Comparison of ENCODE assay signal across 21 cellular contexts in genomic region chr21:32867587-32867986, GRCh38.
DNase-seq lines count a peak whose midpoint lies in the region; ATAC-seq and TF ChIP-seq lines count a peak whose summit lies in the region.
"Had no signal": no experiment of that assay in that cellular context is flagged by ENCODE, and none has a peak within 500 bp of the region (broad histone marks: within the 10 kb centered on the region; RNA-seq: fewer than 3 reads in every experiment).

No MANE protein-coding gene starts in this region.

- peaks cover 5% of the 10 kb centered on the region for H3K4me1 Mint-ChIP-seq in endodermal cell
- H3K4me1 Mint-ChIP-seq: CD4-positive, CD25-positive, alpha-beta regulatory T cell had no signal

- DNase-seq in activated CD4-positive, alpha-beta T cell treated with anti-CD3 and anti-CD28 coated beads for 48 hours = peak; percentile 4
- no peak for DNase-seq in activated CD4-positive, alpha-beta T cell treated with anti-CD3 and anti-CD28 coated beads, Interleukin-2, amount 50 U/mL, for 1 hour
- DNase-seq in epithelial cell of esophagus (ENCODE audit: low read depth) (peak; percentile 9), kidney tubule cell (ENCODE audit: low spot score) (peak; percentile 55), KBM-7 (no peak), NCI-H2227 (lab: John Stamatoyannopoulos, UW; ENCODE audit: unreplicated experiment) (no peak), endodermal cell (no peak)
- DNase-seq: CD4-positive, CD25-positive, alpha-beta regulatory T cell; MV-4-11; NCI-H1105; NCI-H1436 treated with DMSO at 0.1 percent for 48 hours; NCI-H187 treated with DMSO at 0.1 percent for 48 hours; NCI-H2171 treated with DMSO at 0.1 percent for 48 hours; NCI-H524; NCI-H774; Right ventricle myocardium superior had no signal

- H3K4me3 Mint-ChIP-seq in endodermal cell = no peak overlapping the region
- H3K4me3 Mint-ChIP-seq: CD4-positive, CD25-positive, alpha-beta regulatory T cell had no signal

- no peak overlapping the region for H3K27ac Mint-ChIP-seq in endodermal cell
- H3K27ac Mint-ChIP-seq: CD4-positive, CD25-positive, alpha-beta regulatory T cell had no signal

- H3K27me3 ChIP-seq in endodermal cell (ENCODE audit: control insufficient read depth, insufficient read depth, low read length, poor library complexity, severe bottlenecking) = no peaks in the 10 kb centered on the region
- H3K27me3 ChIP-seq: BLaER1 had no signal

- H3K27me3 Mint-ChIP-seq in endodermal cell (ENCODE audit: insufficient read depth) = peaks cover 13% of the 10 kb centered on the region

- no peak overlapping the region for H3K27ac ChIP-seq in endodermal cell (ENCODE audit: low read depth, low read length)
- H3K27ac ChIP-seq: 22Rv1, BLaER1, SJSA1 had no signal

- H3K9me3 ChIP-seq in endodermal cell (ENCODE audit: control insufficient read depth, low read length) = no peaks in the 10 kb centered on the region
- H3K9me3 ChIP-seq: BLaER1, SJSA1 had no signal

- TF ChIP-seq CTCF in epithelial cell of esophagus (IDR thresholded peaks at IDR 0.05; ENCODE audit: insufficient read depth, low read depth, low read length, missing control alignments) (no peak), endodermal cell (conservative IDR thresholded peaks at IDR 0.05) (no peak)

- no peaks in the 10 kb centered on the region for H3K4me1 ChIP-seq in endodermal cell (ENCODE audit: control insufficient read depth, insufficient read depth, low read length)
- H3K4me1 ChIP-seq: SJSA1 had no signal

- 90% methylated on average over 4 of the region's 4 CpGs for WGBS in endodermal cell (ENCODE audit: insufficient coverage in 1 of 2, insufficient read length in 1 of 2), 2 experiments

- no peaks in the 10 kb centered on the region for H3K36me3 Mint-ChIP-seq in endodermal cell (ENCODE audit: low read depth)
- H3K36me3 Mint-ChIP-seq: CD4-positive, CD25-positive, alpha-beta regulatory T cell had no signal

- in situ Hi-C loops in KBM-7 (cut with MboI; ENCODE audit: low pct_unique_long_range_greater_than_20kb, low sequenced_read_pairs) = no loop called here

- H3K36me3 ChIP-seq in endodermal cell (ENCODE audit: control insufficient read depth, insufficient read depth, low read length) = no peaks in the 10 kb centered on the region
- H3K36me3 ChIP-seq: BLaER1, SJSA1 had no signal

- H3K9ac ChIP-seq in endodermal cell (ENCODE audit: extremely low read depth, low read length, poor library complexity, severe bottlenecking) = no peak overlapping the region
- H3K9ac ChIP-seq: BLaER1 had no signal

- H3K9me3 Mint-ChIP-seq in endodermal cell = no peaks in the 10 kb centered on the region

- ATAC-seq in GM21619 (IDR thresholded peaks at IDR 0.05; ENCODE audit: unreplicated experiment) = no peak
- ATAC-seq: HepG2 had no signal

- H3K4me3 ChIP-seq in epithelial cell of esophagus (ENCODE audit: low read length) (no peak overlapping the region), endodermal cell (ENCODE audit: low read length) (no peak overlapping the region)
- H3K4me3 ChIP-seq: BLaER1, SJSA1 had no signal

Comparison
In these comparisons a context has a peak if more than half of its experiments do, and no peak if none do; other contexts are left out.
1. DNase-seq: peak in activated CD4-positive, alpha-beta T cell treated with anti-CD3 and anti-CD28 coated beads for 48 hours (single experiment), epithelial cell of esophagus (single experiment) and kidney tubule cell (single experiment); none in activated CD4-positive, alpha-beta T cell treated with anti-CD3 and anti-CD28 coated beads, Interleukin-2, amount 50 U/mL, for 1 hour (single experiment), KBM-7 (single experiment), NCI-H2227 (single experiment) and endodermal cell (single experiment).